ENCODE assay signal across 27 cellular contexts in the genomic region with DNA sequence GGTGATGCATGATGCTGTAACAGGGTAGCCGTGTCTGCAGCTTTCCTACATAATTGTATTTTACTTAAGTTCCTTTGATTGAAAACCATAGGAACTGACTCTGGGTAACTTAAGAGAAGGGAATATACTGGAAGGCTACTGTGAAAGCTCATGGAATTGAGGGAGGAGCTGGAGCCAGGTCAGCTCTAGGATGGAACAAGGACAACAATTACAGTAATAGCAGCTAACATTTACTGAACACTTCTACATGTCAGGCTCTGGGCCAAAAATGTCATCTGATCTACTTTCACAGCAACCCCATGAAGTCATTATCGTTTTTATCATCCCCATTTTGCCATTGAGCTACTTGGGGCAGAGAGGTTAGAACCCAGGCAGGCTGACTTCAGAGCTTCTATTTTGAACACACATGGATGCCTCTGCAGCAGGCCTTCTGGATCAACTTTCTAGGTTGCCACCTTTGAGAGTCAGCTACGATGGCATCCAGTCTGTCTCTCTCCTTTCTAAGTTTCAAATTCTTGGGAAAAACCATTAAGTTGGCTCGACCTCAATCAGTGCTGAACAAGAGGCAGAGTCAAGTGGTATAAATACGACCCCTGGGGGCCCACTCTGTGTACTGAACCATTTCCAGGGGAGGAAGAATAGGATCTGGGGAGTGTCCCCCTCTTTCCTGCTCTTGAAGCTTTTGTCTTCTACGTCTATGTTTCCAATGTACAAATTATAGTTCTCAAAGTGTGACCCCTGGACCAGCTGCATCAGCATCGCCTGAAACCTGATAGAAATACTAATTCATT.
DNase-seq lines count a peak whose midpoint lies in the region; ATAC-seq, FAIRE-seq and TF ChIP-seq lines count a peak whose summit lies in the region.
"Had no signal": no experiment of that assay in that cellular context is flagged by ENCODE, and none has a peak within 500 bp of the region (broad histone marks: within the 10 kb centered on the region; RNA-seq: fewer than 3 reads in every experiment).

No MANE protein-coding gene starts in this region.

- H3K4me1 Mint-ChIP-seq in activated CD4-positive, alpha-beta T cell treated with anti-CD3 and anti-CD28 coated beads, Interleukin-2, amount 10 ng/mL, durations not matched to agents 24 days and 14 days: no peaks in the 10 kb centered on the region
- H3K4me1 Mint-ChIP-seq: activated CD4-positive, alpha-beta memory T cell treated with anti-CD3 and anti-CD28 coated beads, Interleukin-2, amount 10 ng/mL, durations not matched to agents 7 days and 5 days; activated T-helper 17 cell treated with anti-CD3 and anti-CD28 coated beads, Interleukin-2, amount 50 U/mL, for 72 hours had no signal

- intact Hi-C loops in mucosa of descending colon (cut with DNase I, micrococcal nuclease): no loop called here
- intact Hi-C loops in activated CD4-positive, alpha-beta T cell treated with anti-CD3 and anti-CD28 coated beads, Interleukin-2, amount 10 ng/mL, durations not matched to agents 24 days and 14 days (cut with micrococcal nuclease): no loop called here

- H3K36me3 ChIP-seq in mucosa of descending colon (ENCODE audit: low read depth): no peaks in the 10 kb centered on the region

- H3K36me3 Mint-ChIP-seq in activated CD4-positive, alpha-beta T cell treated with anti-CD3 and anti-CD28 coated beads, Interleukin-2, amount 10 ng/mL, durations not matched to agents 24 days and 14 days (ENCODE audit: low read depth): no peaks in the 10 kb centered on the region
- H3K36me3 Mint-ChIP-seq: activated naive CD8-positive, alpha-beta T cell had no signal

- no peak overlapping the region for H3K27ac ChIP-seq in foreskin keratinocyte
- H3K27ac ChIP-seq: KMS-11, parathyroid adenoma, SK-N-MC had no signal

- ATAC-seq in foreskin keratinocyte (no peak), HG03439 (IDR thresholded peaks at IDR 0.05; ENCODE audit: unreplicated experiment) (no peak), mucosa of descending colon (no peak), HG03135 (IDR thresholded peaks at IDR 0.05; ENCODE audit: unreplicated experiment) (no peak)
- ATAC-seq: activated T-helper 17 cell treated with anti-CD3 and anti-CD28 coated beads, Interleukin-2, amount 50 U/mL, for 72 hours; right cardiac atrium had no signal

- no peaks in the 10 kb centered on the region for H3K4me1 ChIP-seq in foreskin keratinocyte
- H3K4me1 ChIP-seq in mucosa of descending colon (ENCODE audit: low read depth): no peaks in the 10 kb centered on the region
- H3K4me1 ChIP-seq: parathyroid adenoma had no signal

- H3K9me3 Mint-ChIP-seq in activated CD4-positive, alpha-beta T cell treated with anti-CD3 and anti-CD28 coated beads, Interleukin-2, amount 10 ng/mL, durations not matched to agents 24 days and 14 days: no peaks in the 10 kb centered on the region
- H3K9me3 Mint-ChIP-seq: activated CD4-positive, alpha-beta memory T cell treated with anti-CD3 and anti-CD28 coated beads, Interleukin-2, amount 10 ng/mL, durations not matched to agents 7 days and 5 days; activated T-helper 17 cell treated with anti-CD3 and anti-CD28 coated beads, Interleukin-2, amount 50 U/mL, for 72 hours had no signal

- no peak overlapping the region for H3K27ac Mint-ChIP-seq in activated CD4-positive, alpha-beta T cell treated with anti-CD3 and anti-CD28 coated beads, Interleukin-2, amount 10 ng/mL, durations not matched to agents 24 days and 14 days
- H3K27ac Mint-ChIP-seq: activated CD4-positive, alpha-beta memory T cell treated with anti-CD3 and anti-CD28 coated beads, Interleukin-2, amount 10 ng/mL, durations not matched to agents 7 days and 5 days; activated naive CD8-positive, alpha-beta T cell; activated T-helper 17 cell treated with anti-CD3 and anti-CD28 coated beads, Interleukin-2, amount 50 U/mL, for 72 hours had no signal

- H3K27me3 Mint-ChIP-seq in activated CD4-positive, alpha-beta T cell treated with anti-CD3 and anti-CD28 coated beads, Interleukin-2, amount 10 ng/mL, durations not matched to agents 24 days and 14 days: no peaks in the 10 kb centered on the region

- H3K4me3 ChIP-seq in mucosa of descending colon: no peak overlapping the region
- H3K4me3 ChIP-seq: SK-N-MC had no signal

- no peaks in the 10 kb centered on the region for H3K9me3 ChIP-seq in mucosa of descending colon

- no peak for FAIRE-seq in D721Med (lab: Jason Lieb, UNC)
- FAIRE-seq: colon, GM18507 had no signal

- DNase-seq in D721Med (ENCODE audit: insufficient read length, low spot score) (no peak), ELF-1 (ENCODE audit: low read depth, low spot score) (peak; percentile 15), NCI-H2227 treated with DMSO at 0.1 percent for 48 hours (lab: John Stamatoyannopoulos, UW) (peak; percentile 25), foreskin keratinocyte (no peak), mucosa of descending colon (no peak)
- no peak for DNase-seq in activated CD4-positive, alpha-beta T cell treated with anti-CD3 and anti-CD28 coated beads, Interleukin-2, amount 10 ng/mL, durations not matched to agents 24 days and 14 days
- DNase-seq: activated CD4-positive, alpha-beta memory T cell treated with anti-CD3 and anti-CD28 coated beads, Interleukin-2, amount 10 ng/mL, durations not matched to agents 7 days and 5 days; activated CD4-positive, CD25-positive, alpha-beta regulatory T cell treated with anti-CD3 and anti-CD28 coated beads, Interleukin-2, amount 50 U/mL, for 72 hours; activated CD8-positive, alpha-beta memory T cell treated with anti-CD3 and anti-CD28 coated beads, Interleukin-2, amount 50 U/mL, for 48 hours; anterior cingulate cortex; C1 segment of cervical spinal cord; effector CD4-positive, alpha-beta T cell; kidney glomerular epithelial cell; NCI-H1694; NCI-H2171 treated with DMSO at 0.1 percent for 48 hours; right cardiac atrium; stimulated activated CD4-positive, alpha-beta T cell treated with anti-CD3 and anti-CD28 coated beads, Interleukin-2, amount 100 ng/mL, for 24 hours; trophoblast cell had no signal

- peak; percentile 31 for TF ChIP-seq CTCF in D721Med (IDR thresholded peaks at IDR 0.05; ENCODE audit: insufficient read depth, missing control alignments)
- TF ChIP-seq CTCF in foreskin keratinocyte (conservative IDR thresholded peaks at IDR 0.05): peak; percentile 4
- no peak for TF ChIP-seq CTCF in mucosa of descending colon (IDR thresholded peaks at IDR 0.05)

- H3K4me3 Mint-ChIP-seq in activated CD4-positive, alpha-beta T cell treated with anti-CD3 and anti-CD28 coated beads, Interleukin-2, amount 10 ng/mL, durations not matched to agents 24 days and 14 days: no peak overlapping the region
- H3K4me3 Mint-ChIP-seq: activated CD4-positive, alpha-beta memory T cell treated with anti-CD3 and anti-CD28 coated beads, Interleukin-2, amount 10 ng/mL, durations not matched to agents 7 days and 5 days; activated naive CD8-positive, alpha-beta T cell; activated T-helper 17 cell treated with anti-CD3 and anti-CD28 coated beads, Interleukin-2, amount 50 U/mL, for 72 hours had no signal

- no peaks in the 10 kb centered on the region for H3K27me3 ChIP-seq in foreskin keratinocyte

Comparison
In these comparisons a context has a peak if more than half of its experiments do, and no peak if none do; other contexts are left out.
1. DNase-seq: peak in ELF-1 (single experiment) and NCI-H2227 treated with DMSO at 0.1 percent for 48 hours (single experiment); none in D721Med (single experiment), foreskin keratinocyte (0 of 2), mucosa of descending colon (0 of 3) and activated CD4-positive, alpha-beta T cell treated with anti-CD3 and anti-CD28 coated beads, Interleukin-2, amount 10 ng/mL, durations not matched to agents 24 days and 14 days (single experiment).